1 cellular context compared by ENCODE assay signal in genomic region chr6:27575594-27576361, GRCh38.
TF ChIP-seq lines count a peak whose summit lies in the region.

No MANE protein-coding gene starts in this region.

TF ChIP-seq in K562, 482 proteins besides CTCF, POLR2A, EP300 and RAD21 (continued from another document):
- 0 out of 2 replicates have a peak, but pooled peaks have one; percentile 33 for TF ChIP-seq CREB3 (tag; conservative IDR thresholded peaks at IDR 0.05; ENCODE audit: low read depth)
- TF ChIP-seq, protein P1, sequence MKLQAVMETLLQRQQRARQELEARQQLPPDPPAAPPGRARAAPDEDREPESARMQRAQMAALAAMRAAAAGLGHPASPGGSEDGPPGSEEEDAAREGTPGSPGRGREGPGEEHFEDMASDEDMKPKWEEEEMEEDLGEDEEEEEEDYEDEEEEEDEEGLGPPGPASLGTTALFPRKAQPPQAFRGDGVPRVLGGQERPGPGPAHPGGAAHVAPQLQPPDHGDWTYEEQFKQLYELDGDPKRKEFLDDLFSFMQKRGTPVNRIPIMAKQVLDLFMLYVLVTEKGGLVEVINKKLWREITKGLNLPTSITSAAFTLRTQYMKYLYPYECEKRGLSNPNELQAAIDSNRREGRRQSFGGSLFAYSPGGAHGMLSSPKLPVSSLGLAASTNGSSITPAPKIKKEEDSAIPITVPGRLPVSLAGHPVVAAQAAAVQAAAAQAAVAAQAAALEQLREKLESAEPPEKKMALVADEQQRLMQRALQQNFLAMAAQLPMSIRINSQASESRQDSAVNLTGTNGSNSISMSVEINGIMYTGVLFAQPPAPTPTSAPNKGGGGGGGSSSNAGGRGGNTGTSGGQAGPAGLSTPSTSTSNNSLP (IDR thresholded peaks at IDR 0.05; ENCODE audit: borderline replicate concordance, low read depth, low read length) = peak; percentile 78
- no peak for TF ChIP-seq ZNF609 (CRISPR knock-in tag; IDR thresholded peaks at IDR 0.05; ENCODE audit: borderline replicate concordance)
- TF ChIP-seq ATF7 (IDR thresholded peaks at IDR 0.05) = peak; percentile 23; the same call in 1 of the 2 replicates
- TF ChIP-seq ADNP (tag; IDR thresholded peaks at IDR 0.05) = peak; percentile 86
- 0 out of 3 replicates have a peak, but pooled peaks of 1 of the 2 experiments have one; percentile 28 for TF ChIP-seq CBX3 (IDR thresholded peaks at IDR 0.05; ENCODE audit: borderline replicate concordance in 1 of 2, low read length in 2 of 2)
- TF ChIP-seq BDP1 (IDR thresholded peaks at IDR 0.05; ENCODE audit: insufficient read depth, insufficient read length) = peak; percentile 77
- TF ChIP-seq POLR2H (tag; IDR thresholded peaks at IDR 0.05; ENCODE audit: low read depth) = peak; percentile 99
- TF ChIP-seq RCOR1 (IDR thresholded peaks at IDR 0.05; ENCODE audit: borderline replicate concordance in 1 of 2, low read depth in 2 of 2, low read length in 2 of 2) = peak in 1 of 2 experiments; percentile 73; a peak in 3 of 4 replicates
- 0 out of 2 replicates have a peak, but pooled peaks have one; percentile 18 for TF ChIP-seq SP1 (CRISPR knock-in tag; IDR thresholded peaks at IDR 0.05)
